In the genomic region with DNA sequence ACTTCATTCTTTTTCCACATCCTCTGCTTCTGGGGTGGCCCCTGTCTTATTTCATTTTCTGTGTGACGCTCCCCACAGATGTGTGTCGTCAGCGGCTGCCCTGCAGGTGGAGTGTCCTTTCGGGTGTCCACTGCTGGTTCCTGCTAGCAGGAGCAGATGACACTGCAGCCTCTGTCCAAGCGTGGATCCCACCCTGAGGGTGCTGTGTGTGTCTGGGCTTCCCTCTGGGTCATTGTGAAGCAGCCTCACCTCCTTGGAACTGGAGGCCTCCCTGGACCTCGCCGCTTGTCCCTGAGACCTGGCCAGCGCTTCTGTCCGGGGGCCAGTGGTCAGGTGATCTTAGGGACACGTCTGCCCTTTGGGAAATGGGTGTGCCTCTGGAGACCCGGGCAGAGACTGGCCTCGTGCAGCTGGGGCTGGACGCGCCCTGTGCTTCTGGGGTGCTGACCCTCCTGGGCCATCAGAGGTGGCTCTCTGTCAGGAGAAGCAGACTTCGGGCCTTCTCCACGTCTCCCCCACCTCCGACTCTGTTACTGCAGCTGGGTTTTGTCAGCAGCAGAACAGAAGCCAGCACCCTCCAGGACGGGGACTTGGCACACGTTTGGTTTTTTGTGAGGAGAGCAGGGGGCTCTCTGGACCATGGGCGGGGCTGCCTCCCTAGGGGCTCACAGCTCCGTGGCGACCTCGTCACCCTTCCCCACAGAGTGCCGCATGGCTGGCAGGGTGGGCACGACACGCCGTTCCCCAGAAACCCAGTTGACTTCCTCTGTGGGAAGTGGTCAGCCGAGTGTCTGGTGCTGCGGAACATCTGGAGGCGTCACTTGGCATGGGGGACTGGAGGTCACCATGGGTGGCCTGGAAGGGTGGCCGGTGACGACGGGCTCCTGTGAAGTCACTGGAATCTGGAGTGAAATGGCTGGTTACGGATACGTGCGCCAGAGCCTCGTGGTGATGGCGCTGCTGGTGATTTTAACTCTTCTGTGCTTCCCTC, we compare ENCODE assay signal across 21 cellular contexts. TPM values are rescaled to one million over a fixed set of nuclear protein-coding genes. Genes with fewer than 3 reads are reported as not detected.
DNase-seq lines count a peak whose midpoint lies in the region; ATAC-seq, FAIRE-seq and TF ChIP-seq lines count a peak whose summit lies in the region.
"Had no signal": no experiment of that assay in that cellular context is flagged by ENCODE, and none has a peak within 500 bp of the region (broad histone marks: within the 10 kb centered on the region; RNA-seq: fewer than 3 reads in every experiment).

No MANE protein-coding gene starts in this region.

- no peak for ATAC-seq in omental fat pad (ENCODE audit: low FRiP score)
- ATAC-seq: A549 had no signal

- H3K4me3 Mint-ChIP-seq in chondrocyte (ENCODE audit: unreplicated experiment) = no peak overlapping the region
- H3K4me3 Mint-ChIP-seq in osteocyte (ENCODE audit: unreplicated experiment) = no peak overlapping the region
- no peak overlapping the region for H3K4me3 Mint-ChIP-seq in mesothelial cell of epicardium
- H3K4me3 Mint-ChIP-seq in T-helper 2 cell treated with Interferon-gamma antibody and Interleukin-4, amounts not matched to agents 5 μg/mL and 100 μg/mL, for 36 hours = no peak overlapping the region
- H3K4me3 Mint-ChIP-seq: CD8-positive, alpha-beta memory T cell had no signal

- peaks cover 5 to 32% (median 10%) of the 10 kb centered on the region in 11 experiments; a peak in 20 of 22 replicates for H3K9me3 ChIP-seq in BLaER1 treated with 17β-estradiol and CSF1 and Interleukin-3, amounts not matched to agents 10 nM and 100 nM (replicated peaks in 1 of 11)
- no peaks in the 10 kb centered on the region for H3K9me3 ChIP-seq in kidney (ENCODE audit: control insufficient read depth in 1 of 2, low read length in 2 of 2)
- H3K9me3 ChIP-seq: A549, SK-N-SH had no signal

- H3K27ac Mint-ChIP-seq in chondrocyte (ENCODE audit: unreplicated experiment) = peak overlapping the region; percentile 49
- H3K27ac Mint-ChIP-seq in osteocyte (ENCODE audit: unreplicated experiment) = peak overlapping the region; percentile 43
- H3K27ac Mint-ChIP-seq in mesothelial cell of epicardium = no peak overlapping the region
- H3K27ac Mint-ChIP-seq in T-helper 2 cell treated with Interferon-gamma antibody and Interleukin-4, amounts not matched to agents 5 μg/mL and 100 μg/mL, for 36 hours = no peak overlapping the region

- peaks cover 0 to 80% (median 0%) of the 10 kb centered on the region in 11 experiments; a peak in 4 of 22 replicates for H3K27me3 ChIP-seq in BLaER1 treated with 17β-estradiol and CSF1 and Interleukin-3, amounts not matched to agents 10 nM and 100 nM
- H3K27me3 ChIP-seq: dorsolateral prefrontal cortex had no signal

- H3K36me3 Mint-ChIP-seq in chondrocyte (ENCODE audit: low read depth) = peaks cover 3% of the 10 kb centered on the region
- peaks cover 4% of the 10 kb centered on the region for H3K36me3 Mint-ChIP-seq in osteocyte (ENCODE audit: unreplicated experiment)
- peaks cover 11% of the 10 kb centered on the region for H3K36me3 Mint-ChIP-seq in mesothelial cell of epicardium
- peaks cover 2% of the 10 kb centered on the region for H3K36me3 Mint-ChIP-seq in T-helper 2 cell treated with Interferon-gamma antibody and Interleukin-4, amounts not matched to agents 5 μg/mL and 100 μg/mL, for 36 hours (ENCODE audit: low read depth)

- peaks cover 2% of the 10 kb centered on the region for H3K9me3 Mint-ChIP-seq in chondrocyte (ENCODE audit: low read depth)
- no peaks in the 10 kb centered on the region for H3K9me3 Mint-ChIP-seq in osteocyte (ENCODE audit: unreplicated experiment)
- H3K9me3 Mint-ChIP-seq in mesothelial cell of epicardium = peaks cover 6% of the 10 kb centered on the region
- no peaks in the 10 kb centered on the region for H3K9me3 Mint-ChIP-seq in T-helper 2 cell treated with Interferon-gamma antibody and Interleukin-4, amounts not matched to agents 5 μg/mL and 100 μg/mL, for 36 hours

- no peak for TF ChIP-seq CTCF in chondrocyte (IDR thresholded peaks at IDR 0.05)
- TF ChIP-seq CTCF in kidney (IDR thresholded peaks at IDR 0.05; ENCODE audit: borderline replicate concordance, extremely low read depth, insufficient read depth) = no peak
- no peak for TF ChIP-seq CTCF in osteocyte (IDR thresholded peaks at IDR 0.05)
- no peak for TF ChIP-seq CTCF in mesothelial cell of epicardium (IDR thresholded peaks at IDR 0.05; ENCODE audit: unreplicated experiment)
- no peak for TF ChIP-seq CTCF in omental fat pad (IDR thresholded peaks at IDR 0.05)

- H3K4me1 Mint-ChIP-seq in chondrocyte (ENCODE audit: low read depth) = peaks cover 61% of the 10 kb centered on the region
- H3K4me1 Mint-ChIP-seq in osteocyte (ENCODE audit: unreplicated experiment) = peaks cover 40% of the 10 kb centered on the region
- H3K4me1 Mint-ChIP-seq in mesothelial cell of epicardium = peaks cover 21% of the 10 kb centered on the region
- peaks cover 19% of the 10 kb centered on the region for H3K4me1 Mint-ChIP-seq in T-helper 2 cell treated with Interferon-gamma antibody and Interleukin-4, amounts not matched to agents 5 μg/mL and 100 μg/mL, for 36 hours (ENCODE audit: low read depth)

- peak overlapping the region in 6 of 10 experiments; percentile 5 to 28 (median 25); a peak in 6 of 20 replicates for H3K4me3 ChIP-seq in BLaER1 treated with 17β-estradiol and CSF1 and Interleukin-3, amounts not matched to agents 10 nM and 100 nM
- H3K4me3 ChIP-seq in kidney (ENCODE audit: low read length in 2 of 2) = no peak overlapping the region
- H3K4me3 ChIP-seq: A549, dorsolateral prefrontal cortex, PC-9 had no signal

- H3K9ac ChIP-seq in BLaER1 treated with 17β-estradiol and CSF1 and Interleukin-3, amounts not matched to agents 10 nM and 100 nM = peak overlapping the region in 9 of 11 experiments; percentile 73 to 85 (median 83); a peak in 18 of 22 replicates
- H3K9ac ChIP-seq in kidney (ENCODE audit: low read length in 2 of 2) = no peak overlapping the region
- H3K9ac ChIP-seq: SK-N-SH had no signal

- H4K20me1 ChIP-seq in BLaER1 treated with 17β-estradiol and CSF1 and Interleukin-3, amounts not matched to agents 10 nM and 100 nM = peaks cover 0 to 90% (median 6%) of the 10 kb centered on the region in 11 experiments; a peak in 10 of 22 replicates

- H3K27ac ChIP-seq in BLaER1 treated with 17β-estradiol and CSF1 and Interleukin-3, amounts not matched to agents 10 nM and 100 nM = peak overlapping the region in 10 of 11 experiments; percentile 77 to 99 (median 97); a peak in 20 of 22 replicates
- H3K27ac ChIP-seq in kidney (ENCODE audit: low read depth in 2 of 2, low read length in 2 of 2) = no peak overlapping the region
- H3K27ac ChIP-seq: A549, PC-9 had no signal

- H3K4me2 ChIP-seq in BLaER1 treated with 17β-estradiol and CSF1 and Interleukin-3, amounts not matched to agents 10 nM and 100 nM = peak overlapping the region; percentile 86 to 97 (median 95)
- H3K4me2 ChIP-seq: A549, PC-9, SK-N-SH had no signal

- no peak for FAIRE-seq in kidney (lab: Jason Lieb, UNC)
- FAIRE-seq: A549, keratinocyte had no signal

- peaks cover 0 to 31% (median 6%) of the 10 kb centered on the region in 11 experiments; a peak in 11 of 22 replicates for H3K36me3 ChIP-seq in BLaER1 treated with 17β-estradiol and CSF1 and Interleukin-3, amounts not matched to agents 10 nM and 100 nM
- no peaks in the 10 kb centered on the region for H3K36me3 ChIP-seq in kidney (ENCODE audit: control insufficient read depth in 1 of 2, insufficient read depth in 2 of 2, low read length in 2 of 2)

- intact Hi-C loops in kidney (cut with DNase I) = no loop called here

- no peaks in the 10 kb centered on the region for H3K27me3 Mint-ChIP-seq in chondrocyte (ENCODE audit: low read depth)
- no peaks in the 10 kb centered on the region for H3K27me3 Mint-ChIP-seq in osteocyte (ENCODE audit: unreplicated experiment)
- no peaks in the 10 kb centered on the region for H3K27me3 Mint-ChIP-seq in mesothelial cell of epicardium (ENCODE audit: low read depth)
- peaks cover 3% of the 10 kb centered on the region for H3K27me3 Mint-ChIP-seq in T-helper 2 cell treated with Interferon-gamma antibody and Interleukin-4, amounts not matched to agents 5 μg/mL and 100 μg/mL, for 36 hours (ENCODE audit: low read depth)
- H3K27me3 Mint-ChIP-seq: CD8-positive, alpha-beta memory T cell had no signal

- DNase-seq in chondrocyte (ENCODE audit: low spot score) = peak; percentile 89
- DNase-seq in kidney = peak; percentile 86
- no peak for DNase-seq in osteocyte (ENCODE audit: extremely low spot score, unreplicated experiment)
- DNase-seq in mesothelial cell of epicardium (ENCODE audit: low spot score in 2 of 2, unreplicated experiment in 2 of 2) = no peak
- DNase-seq in ureter (ENCODE audit: low spot score) = no peak
- DNase-seq in omental fat pad (ENCODE audit: low spot score) = no peak
- no peak for DNase-seq in T-helper 2 cell treated with Interferon-gamma antibody and Interleukin-4, amounts not matched to agents 5 μg/mL and 100 μg/mL, for 36 hours (ENCODE audit: low spot score)
- DNase-seq: activated CD4-positive, alpha-beta T cell treated with anti-CD3 and anti-CD28 coated beads for 4 hours; activated CD8-positive, alpha-beta memory T cell treated with anti-CD3 and anti-CD28 coated beads, Interleukin-2, amount 50 U/mL, for 4 hours; activated gamma-delta T cell treated with Interleukin-2 at 50 U/mL for 16 hours; CD8-positive, alpha-beta memory T cell; dorsolateral prefrontal cortex; MM.1S; NCI-H2081 treated with DMSO at 0.1 percent for 48 hours; NCI-H748 treated with DMSO at 0.1 percent for 48 hours; PC-9; SK-N-SH; stimulated activated CD4-positive, alpha-beta T cell treated with anti-CD3 and anti-CD28 coated beads, Interleukin-1b, Interleukin-23, amount 100 ng/mL, for 48 hours had no signal

- H3K4me1 ChIP-seq in BLaER1 treated with 17β-estradiol and CSF1 and Interleukin-3, amounts not matched to agents 10 nM and 100 nM = peaks cover 56 to 81% (median 76%) of the 10 kb centered on the region in 10 experiments
- H3K4me1 ChIP-seq in kidney (ENCODE audit: control insufficient read depth in 1 of 2, insufficient read depth in 1 of 2, low read depth in 1 of 2, low read length in 2 of 2) = peaks cover 18 to 30% of the 10 kb centered on the region in 2 donors

RNA-seq across cellular contexts. Expression of gene INPP5A, which starts 48.4 kb away (rescaled TPM):
- 29.5 to 40.6 TPM (median 40.1 TPM) in 3 replicates for total RNA-seq in chondrocyte
- 40.3 TPM for total RNA-seq in kidney
- polyA plus RNA-seq in kidney (ENCODE audit: insufficient read depth, low read depth, low replicate concordance) = 20.8 TPM
- 35.0 and 36.4 TPM in 2 replicates for total RNA-seq in osteocyte
- 36.4 to 41.8 TPM (median 41.0 TPM) in 3 replicates for total RNA-seq in mesothelial cell of epicardium
- total RNA-seq in ureter = 63.5 TPM
- 10 to 100 TPM; 34.1 to 49.3 (median 43.3) TPM for total RNA-seq in omental fat pad

Comparison
In these comparisons a context has a peak if more than half of its experiments do, and no peak if none do; other contexts are left out.
1. H3K27ac ChIP-seq: peak in BLaER1 treated with 17β-estradiol and CSF1 and Interleukin-3, amounts not matched to agents 10 nM and 100 nM (10 of 11); none in kidney (0 of 2).
2. H3K4me3 ChIP-seq: peak in BLaER1 treated with 17β-estradiol and CSF1 and Interleukin-3, amounts not matched to agents 10 nM and 100 nM (6 of 10); none in kidney (0 of 2).
3. H3K9ac ChIP-seq: peak in BLaER1 treated with 17β-estradiol and CSF1 and Interleukin-3, amounts not matched to agents 10 nM and 100 nM (9 of 11); none in kidney (0 of 2).
4. DNase-seq: peak in chondrocyte (single experiment) and kidney (single experiment); none in osteocyte (single experiment), mesothelial cell of epicardium (0 of 2), ureter (single experiment), omental fat pad (single experiment) and T-helper 2 cell treated with Interferon-gamma antibody and Interleukin-4, amounts not matched to agents 5 μg/mL and 100 μg/mL, for 36 hours (single experiment).
5. H3K27ac Mint-ChIP-seq: peak in chondrocyte (single experiment) and osteocyte (single experiment); none in mesothelial cell of epicardium (single experiment) and T-helper 2 cell treated with Interferon-gamma antibody and Interleukin-4, amounts not matched to agents 5 μg/mL and 100 μg/mL, for 36 hours (single experiment).